1 cellular context compared by ENCODE assay signal in the genomic region with DNA sequence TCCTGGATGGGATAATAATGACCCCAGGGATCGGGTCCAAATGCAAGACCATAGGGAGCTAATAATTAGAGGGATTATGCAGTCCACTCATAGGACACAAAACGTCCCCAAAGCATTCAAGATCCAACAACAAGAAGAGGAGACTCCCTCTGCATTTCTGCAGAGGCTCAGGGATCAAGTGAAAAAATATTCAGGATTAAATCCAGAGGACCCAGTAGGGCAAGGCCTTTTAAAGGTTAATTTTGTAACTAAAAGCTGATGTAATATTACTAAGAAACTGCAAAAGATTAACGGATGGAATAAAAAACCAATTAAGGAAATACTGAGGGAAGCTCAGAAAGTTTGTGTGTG.
TF ChIP-seq lines count a peak whose summit lies in the region.

No MANE protein-coding gene starts in this region.

TF ChIP-seq in HCT116, 20 proteins besides CTCF, POLR2A, EP300 and RAD21 (continued from another document):
- TF ChIP-seq CBX3 (IDR thresholded peaks at IDR 0.05; ENCODE audit: low read depth) (no peak), POLR2AphosphoS5 (IDR thresholded peaks at IDR 0.05; ENCODE audit: low read depth, low read length) (no peak), SP1 (IDR thresholded peaks at IDR 0.05; ENCODE audit: low read depth) (no peak)
- TF ChIP-seq, protein P1, sequence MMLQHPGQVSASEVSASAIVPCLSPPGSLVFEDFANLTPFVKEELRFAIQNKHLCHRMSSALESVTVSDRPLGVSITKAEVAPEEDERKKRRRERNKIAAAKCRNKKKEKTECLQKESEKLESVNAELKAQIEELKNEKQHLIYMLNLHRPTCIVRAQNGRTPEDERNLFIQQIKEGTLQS (IDR thresholded peaks at IDR 0.05): no peak
